ENCODE assay signal across 12 cellular contexts in the genomic region with DNA sequence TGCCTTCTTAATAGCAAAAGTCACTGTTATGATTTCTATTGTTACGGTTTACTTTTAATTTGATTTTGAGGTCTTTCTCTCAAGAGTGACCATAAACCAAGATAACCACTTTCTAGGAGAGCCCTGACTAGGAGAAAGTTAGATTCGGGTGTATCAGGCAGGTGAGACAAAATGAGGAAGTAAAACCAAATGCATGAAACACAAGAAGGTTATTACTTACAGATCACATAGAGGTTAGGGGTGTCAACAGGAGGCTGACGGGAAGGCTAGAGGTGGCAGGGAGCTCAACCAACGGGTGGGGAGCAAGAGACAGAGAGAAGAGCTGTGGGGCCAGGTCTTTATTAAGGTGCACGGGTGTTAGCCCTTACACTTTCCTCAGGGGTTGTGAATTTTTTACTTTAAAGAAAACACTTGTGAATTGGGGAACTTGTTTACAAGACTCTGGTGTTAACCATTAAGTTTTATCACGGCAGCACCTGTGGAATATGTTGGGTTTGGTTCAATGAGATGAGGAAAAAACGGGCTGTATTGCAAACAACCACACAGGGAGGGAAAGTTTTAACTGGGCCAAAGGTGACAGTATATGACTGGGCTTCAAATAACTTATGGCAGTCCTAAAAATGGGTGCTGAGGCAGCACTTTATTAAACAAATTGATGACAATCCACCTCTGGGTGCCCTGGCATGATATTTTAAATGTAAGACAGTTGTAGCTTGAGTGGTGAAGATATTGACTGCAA.
DNase-seq lines count a peak whose midpoint lies in the region; ATAC-seq and TF ChIP-seq lines count a peak whose summit lies in the region.
"Had no signal": no experiment of that assay in that cellular context is flagged by ENCODE, and none has a peak within 500 bp of the region (broad histone marks: within the 10 kb centered on the region; RNA-seq: fewer than 3 reads in every experiment).

No MANE protein-coding gene starts in this region.

- H4K91ac ChIP-seq in IMR-90 (ENCODE audit: insufficient read depth, low read depth, low read length), result no peak overlapping the region

- POLR2A ChIA-PET in IMR-90 (lab: Charles Lee; ENCODE audit: unreplicated experiment), result no interaction called here

- H3K27me3 ChIP-seq in IMR-90 (ENCODE audit: control insufficient read depth, insufficient read depth, low read length) (no peaks in the 10 kb centered on the region), mesendoderm (ENCODE audit: insufficient read depth, low read length, poor library complexity) (no peaks in the 10 kb centered on the region)

- no peaks in the 10 kb centered on the region for H3K79me2 ChIP-seq in mesendoderm (ENCODE audit: control insufficient read depth, insufficient read depth, low read length)

- H2AK9ac ChIP-seq in IMR-90 (replicated peaks; ENCODE audit: low read depth, low read length, poor library complexity), result no peak overlapping the region

- H2AK5ac ChIP-seq in IMR-90 (ENCODE audit: low read depth, low read length), result no peak overlapping the region
- H2AK5ac ChIP-seq in mesendoderm (ENCODE audit: low read length), result no peak overlapping the region

- H3K9me1 ChIP-seq in IMR-90 (ENCODE audit: insufficient read depth, low read length), result no peaks in the 10 kb centered on the region

- no peak overlapping the region for H3K14ac ChIP-seq in IMR-90 (replicated peaks; ENCODE audit: low read depth, low read length)

- TF ChIP-seq CTCF in IMR-90 (conservative IDR thresholded peaks at IDR 0.05; ENCODE audit: low read depth, low read length), result no peak

- H2BK120ac ChIP-seq in IMR-90 (ENCODE audit: low read depth, low read length) (no peak overlapping the region), mesendoderm (ENCODE audit: low read depth, low read length) (no peak overlapping the region)

- H4K20me1 ChIP-seq in IMR-90 (ENCODE audit: insufficient read depth, low read length), result no peaks in the 10 kb centered on the region

- H3K27ac ChIP-seq in IMR-90 (ENCODE audit: insufficient read depth, low read length), result no peak overlapping the region
- H3K27ac ChIP-seq in mesendoderm (ENCODE audit: low read depth, low read length), result no peak overlapping the region
- H3K27ac ChIP-seq: KMS-11 had no signal

- CTCF ChIA-PET in IMR-90 (lab: Yijun Ruan, JAX), result no interaction called here

- in situ Hi-C loops in IMR-90 (cut with MboI; ENCODE audit: low sequenced_read_pairs), result no loop called here

- no peak overlapping the region for H4K8ac ChIP-seq in IMR-90 (ENCODE audit: low read depth in 2 of 2, low read length in 2 of 2)
- no peak overlapping the region for H4K8ac ChIP-seq in mesendoderm (ENCODE audit: low read depth, low read length)

- ATAC-seq in GM18498 (IDR thresholded peaks at IDR 0.05; ENCODE audit: unreplicated experiment) (peak; percentile 92), GM19452 (IDR thresholded peaks at IDR 0.05; ENCODE audit: unreplicated experiment) (peak; percentile 61), HG02884 (IDR thresholded peaks at IDR 0.05; ENCODE audit: unreplicated experiment) (peak; percentile 83), IMR-90 (ENCODE audit: low read depth) (no peak)
- ATAC-seq: HCT116 had no signal

- H3K79me1 ChIP-seq in IMR-90 (ENCODE audit: low read depth in 1 of 2, low read length in 2 of 2), result no peaks in the 10 kb centered on the region
- H3K79me1 ChIP-seq in mesendoderm (ENCODE audit: low read length), result no peaks in the 10 kb centered on the region

- no peak overlapping the region for H2BK20ac ChIP-seq in IMR-90 (ENCODE audit: low read depth, low read length)

- no peak overlapping the region for H2AFZ ChIP-seq in IMR-90 (replicated peaks; ENCODE audit: low read length, poor library complexity)

- peaks cover 10% of the 10 kb centered on the region for H3K9me3 ChIP-seq in IMR-90 (ENCODE audit: control insufficient read depth, insufficient read depth, low read length)

- DNase-seq in IMR-90 (no peak), epidermal melanocyte (ENCODE audit: insufficient read length, low spot score) (no peak), hippocampal formation (lab: John Stamatoyannopoulos, UW) (no peak), mesendoderm (no peak), NCI-H446 treated with DMSO at 0.1 percent for 48 hours (lab: John Stamatoyannopoulos, UW) (no peak)
- DNase-seq: stimulated activated CD4-positive, alpha-beta T cell treated with anti-CD3 and anti-CD28 coated beads, Interleukin-4, amount 100 ng/mL, for 4 hours; T-helper 9 cell had no signal

- H3K23ac ChIP-seq in IMR-90 (ENCODE audit: low read depth, low read length) (no peak overlapping the region), mesendoderm (ENCODE audit: low read length) (no peak overlapping the region)

- H3K4me1 ChIP-seq in IMR-90 (ENCODE audit: control insufficient read depth, insufficient read depth, low read length) (no peaks in the 10 kb centered on the region), mesendoderm (ENCODE audit: control insufficient read depth, low read depth, low read length) (no peaks in the 10 kb centered on the region)

- H2BK15ac ChIP-seq in IMR-90 (ENCODE audit: low read depth, low read length) (no peak overlapping the region), mesendoderm (replicated peaks; ENCODE audit: low read depth) (no peak overlapping the region)

- dilution Hi-C loops in IMR-90 (cut with HindIII; ENCODE audit: low sequenced_read_pairs, unreplicated experiment), result no loop called here

- H4K5ac ChIP-seq in IMR-90 (ENCODE audit: low read depth, low read length) (no peak overlapping the region), mesendoderm (ENCODE audit: low read length) (no peak overlapping the region)

- intact Hi-C loops in IMR-90 (cut with micrococcal nuclease), result no loop called here

- no peak overlapping the region for H3K4ac ChIP-seq in IMR-90 (ENCODE audit: low read depth, low read length)
- no peak overlapping the region for H3K4ac ChIP-seq in mesendoderm (ENCODE audit: low read depth, low read length)

- no peak for TF ChIP-seq POLR2A in IMR-90 (IDR thresholded peaks at IDR 0.05; ENCODE audit: low read depth, low read length)

- H3K4me2 ChIP-seq in IMR-90 (ENCODE audit: low read depth, low read length) (no peak overlapping the region), mesendoderm (ENCODE audit: low read length) (no peak overlapping the region)
- H3K4me2 ChIP-seq: KMS-11 had no signal

- H2BK5ac ChIP-seq in IMR-90 (ENCODE audit: low read depth, low read length, poor library complexity, severe bottlenecking), result no peak overlapping the region
- H2BK5ac ChIP-seq in mesendoderm (ENCODE audit: low read length), result no peak overlapping the region

- no peaks in the 10 kb centered on the region for H3K36me3 ChIP-seq in IMR-90 (ENCODE audit: control insufficient read depth, insufficient read depth, low read length)
- no peaks in the 10 kb centered on the region for H3K36me3 ChIP-seq in mesendoderm (ENCODE audit: control insufficient read depth, insufficient read depth, low read length)

- H3K4me3 ChIP-seq in IMR-90 (ENCODE audit: insufficient read depth, low read depth, low read length), result no peak overlapping the region
- no peak overlapping the region for H3K4me3 ChIP-seq in mesendoderm (ENCODE audit: low read length)

- 24% methylated on average over 3 of the region's 7 CpGs; no CpG with 5 or more reads in 1 of the 2 experiments for WGBS in IMR-90 (ENCODE audit: extremely low coverage in 2 of 2, insufficient read length in 1 of 2), 2 experiments
- WGBS in mesendoderm (ENCODE audit: extremely low coverage, insufficient coverage, low lambda C conversion rate), result no CpG with 5 or more reads among the region's 7 CpGs

- no peak overlapping the region for H3K56ac ChIP-seq in IMR-90 (ENCODE audit: extremely low read depth, insufficient read depth, low read length)
- H3K56ac ChIP-seq in mesendoderm (ENCODE audit: low read length), result no peak overlapping the region

- H3K18ac ChIP-seq in IMR-90 (ENCODE audit: low read depth, low read length) (no peak overlapping the region), mesendoderm (ENCODE audit: low read length) (no peak overlapping the region)

- H3K9ac ChIP-seq in IMR-90 (ENCODE audit: low read depth, low read length) (no peak overlapping the region), mesendoderm (ENCODE audit: low read length) (no peak overlapping the region)
- H3K9ac ChIP-seq: KMS-11 had no signal

- BruUV-seq in IMR-90 (replicated peaks; lab: Mats Ljungman, UMichigan), result no TSS peak

- TF ChIP-seq RAD21 in IMR-90 (IDR thresholded peaks at IDR 0.05; ENCODE audit: low read length), result no peak

TF ChIP-seq in IMR-90, 13 proteins besides CTCF, POLR2A, EP300 and RAD21:
- TF ChIP-seq BHLHE40 (IDR thresholded peaks at IDR 0.05; ENCODE audit: low read depth, low read length) (no peak), SMC3 (IDR thresholded peaks at IDR 0.05; ENCODE audit: low read depth, low read length) (no peak), CEBPB (IDR thresholded peaks at IDR 0.05; ENCODE audit: low read depth, low read length) (no peak), MAFK (IDR thresholded peaks at IDR 0.05; ENCODE audit: low read depth, low read length) (peak; percentile 22; the same call in 1 of the 2 replicates)
